27 cellular contexts compared by ENCODE assay signal in genomic region chr6:157457787-157458186, GRCh38.
"Had no signal": no experiment of that assay in that cellular context is flagged by ENCODE, and none has a peak within 500 bp of the region (broad histone marks: within the 10 kb centered on the region; RNA-seq: fewer than 3 reads in every experiment).

No MANE protein-coding gene starts in this region.

- H3K36me3 ChIP-seq: brain microvascular endothelial cell, esophagus squamous epithelium, gastroesophageal sphincter, heart right ventricle had no signal

- H3K9me3 ChIP-seq: esophagus squamous epithelium, gastroesophageal sphincter had no signal

- H3K27ac Mint-ChIP-seq: activated CD4-positive, alpha-beta memory T cell treated with anti-CD3 and anti-CD28 coated beads, Interleukin-2, amount 10 ng/mL, durations not matched to agents 7 days and 5 days; activated CD4-positive, alpha-beta T cell treated with anti-CD3 and anti-CD28 coated beads for 36 hours; activated CD4-positive, alpha-beta T cell treated with anti-CD3 and anti-CD28 coated beads, Interleukin-2, amount 10 ng/mL, durations not matched to agents 7 days and 5 days; activated naive CD8-positive, alpha-beta T cell; activated T-helper 17 cell treated with anti-CD3 and anti-CD28 coated beads, Interleukin-2, amount 50 U/mL, for 72 hours; dendritic cell treated with granulocyte-macrophage colony-stimulating factor and Interleukin-4, amounts not matched to agents 40 ng/mL and 50 ng/mL, for 4 days; effector memory CD8-positive, alpha-beta T cell; WTC11 had no signal

- H3K4me3 Mint-ChIP-seq: activated CD4-positive, alpha-beta memory T cell treated with anti-CD3 and anti-CD28 coated beads, Interleukin-2, amount 10 ng/mL, durations not matched to agents 7 days and 5 days; activated CD4-positive, alpha-beta T cell treated with anti-CD3 and anti-CD28 coated beads for 36 hours; activated CD4-positive, alpha-beta T cell treated with anti-CD3 and anti-CD28 coated beads, Interleukin-2, amount 10 ng/mL, durations not matched to agents 7 days and 5 days; activated naive CD8-positive, alpha-beta T cell; activated T-cell treated with anti-CD3 and anti-CD28 coated beads, Interleukin-2, amount 50 U/mL, for 4 hours; activated T-helper 17 cell treated with anti-CD3 and anti-CD28 coated beads, Interleukin-2, amount 50 U/mL, for 72 hours; central memory CD8-positive, alpha-beta T cell; dendritic cell treated with granulocyte-macrophage colony-stimulating factor and Interleukin-4, amounts not matched to agents 40 ng/mL and 50 ng/mL, for 4 days; effector memory CD8-positive, alpha-beta T cell; WTC11 had no signal

- DNase-seq: activated CD4-positive, alpha-beta memory T cell treated with anti-CD3 and anti-CD28 coated beads, Interleukin-2, amount 10 ng/mL, durations not matched to agents 7 days and 5 days; activated CD4-positive, alpha-beta T cell treated with anti-CD3 and anti-CD28 coated beads for 36 hours; activated CD4-positive, alpha-beta T cell treated with anti-CD3 and anti-CD28 coated beads, Interleukin-2, amount 10 ng/mL, durations not matched to agents 7 days and 5 days; activated CD4-positive, alpha-beta T cell treated with anti-CD3 and anti-CD28 coated beads, Interleukin-2, amount 50 U/mL, for 4 hours; activated effector memory CD4-positive, alpha-beta T cell treated with Interleukin-2 at 50 U/mL for 16 hours; activated gamma-delta T cell treated with Interleukin-2 at 50 U/mL for 16 hours; activated naive CD4-positive, alpha-beta T cell treated with anti-CD3 and anti-CD28 coated beads, Interleukin-2, amount 50 U/mL, for 16 hours; activated naive CD4-positive, alpha-beta T cell treated with Interleukin-2 at 50 U/mL for 16 hours; activated T-cell treated with anti-CD3 and anti-CD28 coated beads, Interleukin-2, amount 50 U/mL, for 4 hours; amniotic stem cell; anterior cingulate cortex; brain microvascular endothelial cell; effector CD4-positive, alpha-beta T cell; effector memory CD8-positive, alpha-beta T cell; erythroblast; esophagus squamous epithelium; foreskin melanocyte; heart right ventricle; T-helper 2 cell had no signal

- ATAC-seq: activated CD4-positive, alpha-beta T cell treated with anti-CD3 and anti-CD28 coated beads for 36 hours; activated CD4-positive, CD25-positive, alpha-beta regulatory T cell treated with anti-CD3 and anti-CD28 coated beads, Interleukin-2, amount 50 U/mL, for 24 hours; activated T-cell treated with anti-CD3 and anti-CD28 coated beads, Interleukin-2, amount 50 U/mL, for 4 hours; activated T-helper 17 cell treated with anti-CD3 and anti-CD28 coated beads, Interleukin-2, amount 50 U/mL, for 72 hours; effector memory CD8-positive, alpha-beta T cell; gastroesophageal sphincter; heart right ventricle; WTC11 had no signal

- H3K36me3 Mint-ChIP-seq: WTC11 had no signal

- H3K27me3 Mint-ChIP-seq: activated CD4-positive, alpha-beta memory T cell treated with anti-CD3 and anti-CD28 coated beads, Interleukin-2, amount 10 ng/mL, durations not matched to agents 7 days and 5 days; activated CD4-positive, alpha-beta T cell treated with anti-CD3 and anti-CD28 coated beads for 36 hours; activated CD4-positive, alpha-beta T cell treated with anti-CD3 and anti-CD28 coated beads, Interleukin-2, amount 10 ng/mL, durations not matched to agents 7 days and 5 days; activated T-helper 17 cell treated with anti-CD3 and anti-CD28 coated beads, Interleukin-2, amount 50 U/mL, for 72 hours; central memory CD8-positive, alpha-beta T cell; dendritic cell treated with granulocyte-macrophage colony-stimulating factor and Interleukin-4, amounts not matched to agents 40 ng/mL and 50 ng/mL, for 4 days; effector memory CD8-positive, alpha-beta T cell had no signal

- H3K27me3 ChIP-seq: brain microvascular endothelial cell, esophagus squamous epithelium, gastroesophageal sphincter, heart right ventricle had no signal

- H3K4me3 ChIP-seq: coronary artery, esophagus squamous epithelium, gastroesophageal sphincter, heart right ventricle had no signal

- H3K27ac ChIP-seq: brain microvascular endothelial cell, coronary artery, esophagus squamous epithelium, gastroesophageal sphincter, heart right ventricle had no signal

- H3K9me3 Mint-ChIP-seq: activated CD4-positive, alpha-beta memory T cell treated with anti-CD3 and anti-CD28 coated beads, Interleukin-2, amount 10 ng/mL, durations not matched to agents 7 days and 5 days; activated CD4-positive, alpha-beta T cell treated with anti-CD3 and anti-CD28 coated beads, Interleukin-2, amount 10 ng/mL, durations not matched to agents 7 days and 5 days; activated T-cell treated with anti-CD3 and anti-CD28 coated beads, Interleukin-2, amount 50 U/mL, for 4 hours; activated T-helper 17 cell treated with anti-CD3 and anti-CD28 coated beads, Interleukin-2, amount 50 U/mL, for 72 hours; central memory CD8-positive, alpha-beta T cell; dendritic cell treated with granulocyte-macrophage colony-stimulating factor and Interleukin-4, amounts not matched to agents 40 ng/mL and 50 ng/mL, for 4 days; effector memory CD8-positive, alpha-beta T cell; WTC11 had no signal
